ENCODE assay signal across 1 cellular context in the genomic region with DNA sequence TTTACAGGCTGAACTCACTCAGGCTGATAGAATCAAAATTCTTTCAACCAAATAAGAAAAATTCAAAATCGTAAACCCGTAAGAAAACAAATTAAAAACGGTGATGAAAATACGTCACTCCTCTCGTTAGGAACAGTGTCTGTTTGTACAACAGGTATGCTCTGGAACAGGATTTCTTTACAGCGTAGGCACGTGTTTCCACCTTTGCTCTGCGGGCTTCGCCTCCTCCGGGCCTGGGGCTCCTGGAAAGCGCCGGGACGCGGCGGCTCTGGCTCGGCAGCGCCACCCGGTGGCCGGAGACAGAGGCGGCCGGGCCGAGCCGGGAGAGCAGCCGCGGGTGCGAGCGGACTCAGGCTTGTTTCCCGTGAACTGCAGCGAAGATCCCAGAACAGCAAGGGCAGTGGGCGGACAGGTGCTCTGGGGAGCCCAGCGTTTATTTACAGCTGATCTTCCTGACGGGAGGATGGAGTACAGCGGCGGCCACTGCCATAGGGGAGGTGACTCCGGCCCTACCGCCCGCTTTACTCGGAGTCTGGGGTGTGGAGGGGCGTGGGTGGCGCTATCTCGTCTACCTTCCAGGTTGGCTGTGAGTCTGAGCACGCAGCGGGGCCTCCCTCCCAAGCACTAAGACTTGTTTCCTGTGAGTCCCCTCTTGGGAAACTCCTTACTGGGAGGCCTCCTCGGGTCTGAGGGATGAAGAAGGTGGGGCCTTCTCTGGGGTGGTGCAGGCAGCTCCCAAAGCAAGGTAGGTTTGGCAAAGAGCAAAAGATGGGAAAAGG.
A peak's percentile ranks its signal among the peaks of the same experiment; 100 is the strongest.
TF ChIP-seq lines count a peak whose summit lies in the region.

No MANE protein-coding gene starts in this region.

TF ChIP-seq in HepG2, 621 proteins besides CTCF, POLR2A, EP300 and RAD21 (continued from another document and continues in another):
- TF ChIP-seq, protein P1, sequence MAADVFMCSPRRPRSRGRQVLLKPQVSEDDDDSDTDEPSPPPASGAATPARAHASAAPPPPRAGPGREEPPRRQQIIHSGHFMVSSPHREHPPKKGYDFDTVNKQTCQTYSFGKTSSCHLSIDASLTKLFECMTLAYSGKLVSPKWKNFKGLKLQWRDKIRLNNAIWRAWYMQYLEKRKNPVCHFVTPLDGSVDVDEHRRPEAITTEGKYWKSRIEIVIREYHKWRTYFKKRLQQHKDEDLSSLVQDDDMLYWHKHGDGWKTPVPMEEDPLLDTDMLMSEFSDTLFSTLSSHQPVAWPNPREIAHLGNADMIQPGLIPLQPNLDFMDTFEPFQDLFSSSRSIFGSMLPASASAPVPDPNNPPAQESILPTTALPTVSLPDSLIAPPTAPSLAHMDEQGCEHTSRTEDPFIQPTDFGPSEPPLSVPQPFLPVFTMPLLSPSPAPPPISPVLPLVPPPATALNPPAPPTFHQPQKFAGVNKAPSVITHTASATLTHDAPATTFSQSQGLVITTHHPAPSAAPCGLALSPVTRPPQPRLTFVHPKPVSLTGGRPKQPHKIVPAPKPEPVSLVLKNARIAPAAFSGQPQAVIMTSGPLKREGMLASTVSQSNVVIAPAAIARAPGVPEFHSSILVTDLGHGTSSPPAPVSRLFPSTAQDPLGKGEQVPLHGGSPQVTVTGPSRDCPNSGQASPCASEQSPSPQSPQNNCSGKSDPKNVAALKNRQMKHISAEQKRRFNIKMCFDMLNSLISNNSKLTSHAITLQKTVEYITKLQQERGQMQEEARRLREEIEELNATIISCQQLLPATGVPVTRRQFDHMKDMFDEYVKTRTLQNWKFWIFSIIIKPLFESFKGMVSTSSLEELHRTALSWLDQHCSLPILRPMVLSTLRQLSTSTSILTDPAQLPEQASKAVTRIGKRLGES (CRISPR knock-in tag; IDR thresholded peaks at IDR 0.05; ENCODE audit: borderline replicate concordance): peak; percentile 90
- TF ChIP-seq PITX1 (CRISPR knock-in tag; IDR thresholded peaks at IDR 0.05) (peak; percentile 44; the same call in 1 of the 2 replicates), KLF9 (CRISPR knock-in tag; IDR thresholded peaks at IDR 0.05; ENCODE audit: low read depth) (no peak), ZNF180 (CRISPR knock-in tag; IDR thresholded peaks at IDR 0.05; ENCODE audit: borderline replicate concordance, low read depth) (no peak), ZFP37 (CRISPR knock-in tag; IDR thresholded peaks at IDR 0.05; ENCODE audit: borderline replicate concordance) (peak; percentile 82; the same call in 1 of the 2 replicates), WIZ (CRISPR knock-in tag; IDR thresholded peaks at IDR 0.05) (no peak), ZNF296 (CRISPR knock-in tag; conservative IDR thresholded peaks at IDR 0.05) (0 out of 2 replicates have a peak, but pooled peaks have one; percentile 45), ATF1 (CRISPR knock-in tag; IDR thresholded peaks at IDR 0.05) (no peak), GABPA (IDR thresholded peaks at IDR 0.05; ENCODE audit: low read depth, low read length) (no peak), GABPA (CRISPR knock-in tag; IDR thresholded peaks at IDR 0.05; ENCODE audit: low read depth) (no peak), ZSCAN9 (CRISPR knock-in tag; IDR thresholded peaks at IDR 0.05; ENCODE audit: borderline replicate concordance) (no peak; the same call in 1 of the 2 replicates), ZFP36L2 (CRISPR knock-in tag; IDR thresholded peaks at IDR 0.05) (no peak), NFYB (CRISPR knock-in tag; IDR thresholded peaks at IDR 0.05) (no peak), HMG20B (CRISPR knock-in tag; conservative IDR thresholded peaks at IDR 0.05) (no peak), ARHGAP35 (CRISPR knock-in tag; IDR thresholded peaks at IDR 0.05; ENCODE audit: borderline replicate concordance) (no peak), KMT2A (CRISPR knock-in tag; IDR thresholded peaks at IDR 0.05) (peak; percentile 57; the same call in 1 of the 2 replicates), ZNF446 (CRISPR knock-in tag; IDR thresholded peaks at IDR 0.05) (peak; percentile 73; the same call in 1 of the 2 replicates), ZNF589 (CRISPR knock-in tag; conservative IDR thresholded peaks at IDR 0.05) (peak; percentile 79; the same call in 1 of the 2 replicates), SNAI1 (CRISPR knock-in tag; IDR thresholded peaks at IDR 0.05; ENCODE audit: borderline replicate concordance) (no peak), CEBPB (IDR thresholded peaks at IDR 0.05; ENCODE audit: borderline replicate concordance, low read depth, low read length) (no peak), IKZF1 (IDR thresholded peaks at IDR 0.05) (no peak)
- TF ChIP-seq, protein P2, sequence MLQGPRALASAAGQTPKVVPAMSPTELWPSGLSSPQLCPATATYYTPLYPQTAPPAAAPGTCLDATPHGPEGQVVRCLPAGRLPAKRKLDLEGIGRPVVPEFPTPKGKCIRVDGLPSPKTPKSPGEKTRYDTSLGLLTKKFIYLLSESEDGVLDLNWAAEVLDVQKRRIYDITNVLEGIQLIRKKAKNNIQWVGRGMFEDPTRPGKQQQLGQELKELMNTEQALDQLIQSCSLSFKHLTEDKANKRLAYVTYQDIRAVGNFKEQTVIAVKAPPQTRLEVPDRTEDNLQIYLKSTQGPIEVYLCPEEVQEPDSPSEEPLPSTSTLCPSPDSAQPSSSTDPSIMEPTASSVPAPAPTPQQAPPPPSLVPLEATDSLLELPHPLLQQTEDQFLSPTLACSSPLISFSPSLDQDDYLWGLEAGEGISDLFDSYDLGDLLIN (CRISPR knock-in tag; IDR thresholded peaks at IDR 0.05; ENCODE audit: borderline replicate concordance): 0 out of 2 replicates have a peak, but pooled peaks have one; percentile 70
- TF ChIP-seq, protein P3, sequence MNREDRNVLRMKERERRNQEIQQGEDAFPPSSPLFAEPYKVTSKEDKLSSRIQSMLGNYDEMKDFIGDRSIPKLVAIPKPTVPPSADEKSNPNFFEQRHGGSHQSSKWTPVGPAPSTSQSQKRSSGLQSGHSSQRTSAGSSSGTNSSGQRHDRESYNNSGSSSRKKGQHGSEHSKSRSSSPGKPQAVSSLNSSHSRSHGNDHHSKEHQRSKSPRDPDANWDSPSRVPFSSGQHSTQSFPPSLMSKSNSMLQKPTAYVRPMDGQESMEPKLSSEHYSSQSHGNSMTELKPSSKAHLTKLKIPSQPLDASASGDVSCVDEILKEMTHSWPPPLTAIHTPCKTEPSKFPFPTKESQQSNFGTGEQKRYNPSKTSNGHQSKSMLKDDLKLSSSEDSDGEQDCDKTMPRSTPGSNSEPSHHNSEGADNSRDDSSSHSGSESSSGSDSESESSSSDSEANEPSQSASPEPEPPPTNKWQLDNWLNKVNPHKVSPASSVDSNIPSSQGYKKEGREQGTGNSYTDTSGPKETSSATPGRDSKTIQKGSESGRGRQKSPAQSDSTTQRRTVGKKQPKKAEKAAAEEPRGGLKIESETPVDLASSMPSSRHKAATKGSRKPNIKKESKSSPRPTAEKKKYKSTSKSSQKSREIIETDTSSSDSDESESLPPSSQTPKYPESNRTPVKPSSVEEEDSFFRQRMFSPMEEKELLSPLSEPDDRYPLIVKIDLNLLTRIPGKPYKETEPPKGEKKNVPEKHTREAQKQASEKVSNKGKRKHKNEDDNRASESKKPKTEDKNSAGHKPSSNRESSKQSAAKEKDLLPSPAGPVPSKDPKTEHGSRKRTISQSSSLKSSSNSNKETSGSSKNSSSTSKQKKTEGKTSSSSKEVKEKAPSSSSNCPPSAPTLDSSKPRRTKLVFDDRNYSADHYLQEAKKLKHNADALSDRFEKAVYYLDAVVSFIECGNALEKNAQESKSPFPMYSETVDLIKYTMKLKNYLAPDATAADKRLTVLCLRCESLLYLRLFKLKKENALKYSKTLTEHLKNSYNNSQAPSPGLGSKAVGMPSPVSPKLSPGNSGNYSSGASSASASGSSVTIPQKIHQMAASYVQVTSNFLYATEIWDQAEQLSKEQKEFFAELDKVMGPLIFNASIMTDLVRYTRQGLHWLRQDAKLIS (CRISPR knock-in tag; IDR thresholded peaks at IDR 0.05): no peak; the same call in 1 of the 2 replicates
- TF ChIP-seq, protein P4, sequence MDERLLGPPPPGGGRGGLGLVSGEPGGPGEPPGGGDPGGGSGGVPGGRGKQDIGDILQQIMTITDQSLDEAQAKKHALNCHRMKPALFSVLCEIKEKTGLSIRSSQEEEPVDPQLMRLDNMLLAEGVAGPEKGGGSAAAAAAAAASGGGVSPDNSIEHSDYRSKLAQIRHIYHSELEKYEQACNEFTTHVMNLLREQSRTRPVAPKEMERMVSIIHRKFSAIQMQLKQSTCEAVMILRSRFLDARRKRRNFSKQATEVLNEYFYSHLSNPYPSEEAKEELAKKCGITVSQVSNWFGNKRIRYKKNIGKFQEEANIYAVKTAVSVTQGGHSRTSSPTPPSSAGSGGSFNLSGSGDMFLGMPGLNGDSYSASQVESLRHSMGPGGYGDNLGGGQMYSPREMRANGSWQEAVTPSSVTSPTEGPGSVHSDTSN (CRISPR knock-in tag; IDR thresholded peaks at IDR 0.05): no peak
- TF ChIP-seq, protein P5, sequence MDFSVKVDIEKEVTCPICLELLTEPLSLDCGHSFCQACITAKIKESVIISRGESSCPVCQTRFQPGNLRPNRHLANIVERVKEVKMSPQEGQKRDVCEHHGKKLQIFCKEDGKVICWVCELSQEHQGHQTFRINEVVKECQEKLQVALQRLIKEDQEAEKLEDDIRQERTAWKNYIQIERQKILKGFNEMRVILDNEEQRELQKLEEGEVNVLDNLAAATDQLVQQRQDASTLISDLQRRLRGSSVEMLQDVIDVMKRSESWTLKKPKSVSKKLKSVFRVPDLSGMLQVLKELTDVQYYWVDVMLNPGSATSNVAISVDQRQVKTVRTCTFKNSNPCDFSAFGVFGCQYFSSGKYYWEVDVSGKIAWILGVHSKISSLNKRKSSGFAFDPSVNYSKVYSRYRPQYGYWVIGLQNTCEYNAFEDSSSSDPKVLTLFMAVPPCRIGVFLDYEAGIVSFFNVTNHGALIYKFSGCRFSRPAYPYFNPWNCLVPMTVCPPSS (IDR thresholded peaks at IDR 0.05): no peak
- TF ChIP-seq, protein P6, sequence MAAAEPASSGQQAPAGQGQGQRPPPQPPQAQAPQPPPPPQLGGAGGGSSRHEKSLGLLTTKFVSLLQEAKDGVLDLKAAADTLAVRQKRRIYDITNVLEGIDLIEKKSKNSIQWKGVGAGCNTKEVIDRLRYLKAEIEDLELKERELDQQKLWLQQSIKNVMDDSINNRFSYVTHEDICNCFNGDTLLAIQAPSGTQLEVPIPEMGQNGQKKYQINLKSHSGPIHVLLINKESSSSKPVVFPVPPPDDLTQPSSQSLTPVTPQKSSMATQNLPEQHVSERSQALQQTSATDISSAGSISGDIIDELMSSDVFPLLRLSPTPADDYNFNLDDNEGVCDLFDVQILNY (CRISPR knock-in tag; conservative IDR thresholded peaks at IDR 0.05): no peak
- TF ChIP-seq, protein P7, sequence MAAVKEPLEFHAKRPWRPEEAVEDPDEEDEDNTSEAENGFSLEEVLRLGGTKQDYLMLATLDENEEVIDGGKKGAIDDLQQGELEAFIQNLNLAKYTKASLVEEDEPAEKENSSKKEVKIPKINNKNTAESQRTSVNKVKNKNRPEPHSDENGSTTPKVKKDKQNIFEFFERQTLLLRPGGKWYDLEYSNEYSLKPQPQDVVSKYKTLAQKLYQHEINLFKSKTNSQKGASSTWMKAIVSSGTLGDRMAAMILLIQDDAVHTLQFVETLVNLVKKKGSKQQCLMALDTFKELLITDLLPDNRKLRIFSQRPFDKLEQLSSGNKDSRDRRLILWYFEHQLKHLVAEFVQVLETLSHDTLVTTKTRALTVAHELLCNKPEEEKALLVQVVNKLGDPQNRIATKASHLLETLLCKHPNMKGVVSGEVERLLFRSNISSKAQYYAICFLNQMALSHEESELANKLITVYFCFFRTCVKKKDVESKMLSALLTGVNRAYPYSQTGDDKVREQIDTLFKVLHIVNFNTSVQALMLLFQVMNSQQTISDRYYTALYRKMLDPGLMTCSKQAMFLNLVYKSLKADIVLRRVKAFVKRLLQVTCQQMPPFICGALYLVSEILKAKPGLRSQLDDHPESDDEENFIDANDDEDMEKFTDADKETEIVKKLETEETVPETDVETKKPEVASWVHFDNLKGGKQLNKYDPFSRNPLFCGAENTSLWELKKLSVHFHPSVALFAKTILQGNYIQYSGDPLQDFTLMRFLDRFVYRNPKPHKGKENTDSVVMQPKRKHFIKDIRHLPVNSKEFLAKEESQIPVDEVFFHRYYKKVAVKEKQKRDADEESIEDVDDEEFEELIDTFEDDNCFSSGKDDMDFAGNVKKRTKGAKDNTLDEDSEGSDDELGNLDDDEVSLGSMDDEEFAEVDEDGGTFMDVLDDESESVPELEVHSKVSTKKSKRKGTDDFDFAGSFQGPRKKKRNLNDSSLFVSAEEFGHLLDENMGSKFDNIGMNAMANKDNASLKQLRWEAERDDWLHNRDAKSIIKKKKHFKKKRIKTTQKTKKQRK (IDR thresholded peaks at IDR 0.05; ENCODE audit: low read length): no peak
- TF ChIP-seq, protein P8, sequence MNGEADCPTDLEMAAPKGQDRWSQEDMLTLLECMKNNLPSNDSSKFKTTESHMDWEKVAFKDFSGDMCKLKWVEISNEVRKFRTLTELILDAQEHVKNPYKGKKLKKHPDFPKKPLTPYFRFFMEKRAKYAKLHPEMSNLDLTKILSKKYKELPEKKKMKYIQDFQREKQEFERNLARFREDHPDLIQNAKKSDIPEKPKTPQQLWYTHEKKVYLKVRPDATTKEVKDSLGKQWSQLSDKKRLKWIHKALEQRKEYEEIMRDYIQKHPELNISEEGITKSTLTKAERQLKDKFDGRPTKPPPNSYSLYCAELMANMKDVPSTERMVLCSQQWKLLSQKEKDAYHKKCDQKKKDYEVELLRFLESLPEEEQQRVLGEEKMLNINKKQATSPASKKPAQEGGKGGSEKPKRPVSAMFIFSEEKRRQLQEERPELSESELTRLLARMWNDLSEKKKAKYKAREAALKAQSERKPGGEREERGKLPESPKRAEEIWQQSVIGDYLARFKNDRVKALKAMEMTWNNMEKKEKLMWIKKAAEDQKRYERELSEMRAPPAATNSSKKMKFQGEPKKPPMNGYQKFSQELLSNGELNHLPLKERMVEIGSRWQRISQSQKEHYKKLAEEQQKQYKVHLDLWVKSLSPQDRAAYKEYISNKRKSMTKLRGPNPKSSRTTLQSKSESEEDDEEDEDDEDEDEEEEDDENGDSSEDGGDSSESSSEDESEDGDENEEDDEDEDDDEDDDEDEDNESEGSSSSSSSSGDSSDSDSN (CRISPR knock-in tag; IDR thresholded peaks at IDR 0.05): no peak
- TF ChIP-seq, protein P9, sequence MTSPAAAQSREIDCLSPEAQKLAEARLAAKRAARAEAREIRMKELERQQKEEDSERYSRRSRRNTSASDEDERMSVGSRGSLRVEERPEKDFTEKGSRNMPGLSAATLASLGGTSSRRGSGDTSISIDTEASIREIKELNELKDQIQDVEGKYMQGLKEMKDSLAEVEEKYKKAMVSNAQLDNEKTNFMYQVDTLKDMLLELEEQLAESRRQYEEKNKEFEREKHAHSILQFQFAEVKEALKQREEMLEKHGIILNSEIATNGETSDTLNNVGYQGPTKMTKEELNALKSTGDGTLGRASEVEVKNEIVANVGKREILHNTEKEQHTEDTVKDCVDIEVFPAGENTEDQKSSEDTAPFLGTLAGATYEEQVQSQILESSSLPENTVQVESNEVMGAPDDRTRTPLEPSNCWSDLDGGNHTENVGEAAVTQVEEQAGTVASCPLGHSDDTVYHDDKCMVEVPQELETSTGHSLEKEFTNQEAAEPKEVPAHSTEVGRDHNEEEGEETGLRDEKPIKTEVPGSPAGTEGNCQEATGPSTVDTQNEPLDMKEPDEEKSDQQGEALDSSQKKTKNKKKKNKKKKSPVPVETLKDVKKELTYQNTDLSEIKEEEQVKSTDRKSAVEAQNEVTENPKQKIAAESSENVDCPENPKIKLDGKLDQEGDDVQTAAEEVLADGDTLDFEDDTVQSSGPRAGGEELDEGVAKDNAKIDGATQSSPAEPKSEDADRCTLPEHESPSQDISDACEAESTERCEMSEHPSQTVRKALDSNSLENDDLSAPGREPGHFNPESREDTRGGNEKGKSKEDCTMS (CRISPR knock-in tag; conservative IDR thresholded peaks at IDR 0.05): no peak
- TF ChIP-seq, protein P10, sequence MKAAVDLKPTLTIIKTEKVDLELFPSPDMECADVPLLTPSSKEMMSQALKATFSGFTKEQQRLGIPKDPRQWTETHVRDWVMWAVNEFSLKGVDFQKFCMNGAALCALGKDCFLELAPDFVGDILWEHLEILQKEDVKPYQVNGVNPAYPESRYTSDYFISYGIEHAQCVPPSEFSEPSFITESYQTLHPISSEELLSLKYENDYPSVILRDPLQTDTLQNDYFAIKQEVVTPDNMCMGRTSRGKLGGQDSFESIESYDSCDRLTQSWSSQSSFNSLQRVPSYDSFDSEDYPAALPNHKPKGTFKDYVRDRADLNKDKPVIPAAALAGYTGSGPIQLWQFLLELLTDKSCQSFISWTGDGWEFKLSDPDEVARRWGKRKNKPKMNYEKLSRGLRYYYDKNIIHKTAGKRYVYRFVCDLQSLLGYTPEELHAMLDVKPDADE (CRISPR knock-in tag; IDR thresholded peaks at IDR 0.05): no peak
